Comparison of ENCODE assay signal across 8 cellular contexts in the genomic region with DNA sequence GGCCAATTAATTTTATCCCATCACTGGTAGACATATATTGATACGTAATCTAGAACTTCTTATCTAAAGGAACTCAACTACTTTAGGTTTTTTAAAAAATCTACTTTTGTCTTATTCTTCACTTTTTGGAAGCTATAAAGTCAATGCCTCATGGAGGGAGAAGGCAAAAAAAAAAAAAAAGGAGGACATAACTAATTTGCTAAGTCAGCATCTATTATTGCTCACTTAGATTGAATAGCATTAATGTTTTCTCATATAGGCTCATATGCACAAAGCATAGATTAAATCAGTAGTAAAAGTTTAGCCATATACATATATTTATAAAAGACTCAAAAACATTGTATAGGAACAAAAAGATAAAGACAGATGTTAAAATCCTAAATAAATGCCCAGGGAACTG.
"Had no signal": no experiment of that assay in that cellular context is flagged by ENCODE, and none has a peak within 500 bp of the region (broad histone marks: within the 10 kb centered on the region; RNA-seq: fewer than 3 reads in every experiment).

No MANE protein-coding gene starts in this region.

- H3K4me2 ChIP-seq: GM23338 had no signal

- DNase-seq: H7, HFFc6, KG1 had no signal

- H3K4me3 ChIP-seq: GM23338, HAP-1 had no signal

- H3K27me3 Mint-ChIP-seq: IgD-negative memory B cell had no signal

- H3K4me1 Mint-ChIP-seq: GM23338, IgD-negative memory B cell had no signal

- ATAC-seq: GM23338, HCT116 had no signal

- H3K9me3 ChIP-seq: HAP-1 had no signal

- H3K27ac ChIP-seq: HL-60 had no signal

- H3K4me3 Mint-ChIP-seq: GM23338, HFFc6, IgD-negative memory B cell had no signal

- H3K36me3 Mint-ChIP-seq: IgD-negative memory B cell had no signal

- H3K4me1 ChIP-seq: HAP-1 had no signal

- H3K36me3 ChIP-seq: HAP-1 had no signal

- H3K9me3 Mint-ChIP-seq: GM23338 had no signal

- H3K27ac Mint-ChIP-seq: GM23338, HFFc6, IgD-negative memory B cell had no signal

- H2AFZ ChIP-seq: GM23338 had no signal
